Comparison of ENCODE assay signal across 1 cellular context in the genomic region with DNA sequence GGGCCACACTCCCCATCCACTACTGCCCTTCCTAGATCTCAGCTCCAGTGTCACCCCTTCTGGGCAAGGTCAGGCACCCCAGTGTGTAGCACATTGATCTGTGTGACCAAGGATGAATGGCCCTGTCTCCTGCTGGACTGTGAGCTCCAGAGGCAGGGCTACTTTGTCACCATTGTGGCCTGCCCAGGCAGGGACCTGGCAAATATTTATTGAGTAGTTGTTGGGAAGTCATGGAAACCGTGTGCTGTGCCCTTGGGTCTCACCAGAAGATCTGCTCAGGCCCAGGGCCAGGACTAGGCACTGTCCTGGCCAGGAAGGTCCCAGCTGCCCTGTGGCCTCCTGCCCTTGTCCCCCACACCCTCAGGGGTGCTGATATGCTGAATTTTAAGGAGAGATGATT.
TF ChIP-seq lines count a peak whose summit lies in the region.

No MANE protein-coding gene starts in this region.

TF ChIP-seq in HepG2, 621 proteins besides CTCF, POLR2A, EP300 and RAD21 (continued from another document and continues in another):
- TF ChIP-seq, protein P1, sequence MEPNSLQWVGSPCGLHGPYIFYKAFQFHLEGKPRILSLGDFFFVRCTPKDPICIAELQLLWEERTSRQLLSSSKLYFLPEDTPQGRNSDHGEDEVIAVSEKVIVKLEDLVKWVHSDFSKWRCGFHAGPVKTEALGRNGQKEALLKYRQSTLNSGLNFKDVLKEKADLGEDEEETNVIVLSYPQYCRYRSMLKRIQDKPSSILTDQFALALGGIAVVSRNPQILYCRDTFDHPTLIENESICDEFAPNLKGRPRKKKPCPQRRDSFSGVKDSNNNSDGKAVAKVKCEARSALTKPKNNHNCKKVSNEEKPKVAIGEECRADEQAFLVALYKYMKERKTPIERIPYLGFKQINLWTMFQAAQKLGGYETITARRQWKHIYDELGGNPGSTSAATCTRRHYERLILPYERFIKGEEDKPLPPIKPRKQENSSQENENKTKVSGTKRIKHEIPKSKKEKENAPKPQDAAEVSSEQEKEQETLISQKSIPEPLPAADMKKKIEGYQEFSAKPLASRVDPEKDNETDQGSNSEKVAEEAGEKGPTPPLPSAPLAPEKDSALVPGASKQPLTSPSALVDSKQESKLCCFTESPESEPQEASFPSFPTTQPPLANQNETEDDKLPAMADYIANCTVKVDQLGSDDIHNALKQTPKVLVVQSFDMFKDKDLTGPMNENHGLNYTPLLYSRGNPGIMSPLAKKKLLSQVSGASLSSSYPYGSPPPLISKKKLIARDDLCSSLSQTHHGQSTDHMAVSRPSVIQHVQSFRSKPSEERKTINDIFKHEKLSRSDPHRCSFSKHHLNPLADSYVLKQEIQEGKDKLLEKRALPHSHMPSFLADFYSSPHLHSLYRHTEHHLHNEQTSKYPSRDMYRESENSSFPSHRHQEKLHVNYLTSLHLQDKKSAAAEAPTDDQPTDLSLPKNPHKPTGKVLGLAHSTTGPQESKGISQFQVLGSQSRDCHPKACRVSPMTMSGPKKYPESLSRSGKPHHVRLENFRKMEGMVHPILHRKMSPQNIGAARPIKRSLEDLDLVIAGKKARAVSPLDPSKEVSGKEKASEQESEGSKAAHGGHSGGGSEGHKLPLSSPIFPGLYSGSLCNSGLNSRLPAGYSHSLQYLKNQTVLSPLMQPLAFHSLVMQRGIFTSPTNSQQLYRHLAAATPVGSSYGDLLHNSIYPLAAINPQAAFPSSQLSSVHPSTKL (CRISPR knock-in tag; IDR thresholded peaks at IDR 0.05), result peak; percentile 66
- no peak for TF ChIP-seq CBX2 (IDR thresholded peaks at IDR 0.05; ENCODE audit: low read depth, low read length)
- TF ChIP-seq CBX2 (CRISPR knock-in tag; IDR thresholded peaks at IDR 0.05; ENCODE audit: low read depth), result no peak
- TF ChIP-seq THYN1 (CRISPR knock-in tag; IDR thresholded peaks at IDR 0.05; ENCODE audit: borderline replicate concordance, low read depth), result no peak
- no peak for TF ChIP-seq RNF2 (conservative IDR thresholded peaks at IDR 0.05; ENCODE audit: low read depth)
- TF ChIP-seq, protein P2, sequence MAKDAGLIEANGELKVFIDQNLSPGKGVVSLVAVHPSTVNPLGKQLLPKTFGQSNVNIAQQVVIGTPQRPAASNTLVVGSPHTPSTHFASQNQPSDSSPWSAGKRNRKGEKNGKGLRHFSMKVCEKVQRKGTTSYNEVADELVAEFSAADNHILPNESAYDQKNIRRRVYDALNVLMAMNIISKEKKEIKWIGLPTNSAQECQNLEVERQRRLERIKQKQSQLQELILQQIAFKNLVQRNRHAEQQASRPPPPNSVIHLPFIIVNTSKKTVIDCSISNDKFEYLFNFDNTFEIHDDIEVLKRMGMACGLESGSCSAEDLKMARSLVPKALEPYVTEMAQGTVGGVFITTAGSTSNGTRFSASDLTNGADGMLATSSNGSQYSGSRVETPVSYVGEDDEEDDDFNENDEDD (CRISPR knock-in tag; IDR thresholded peaks at IDR 0.05; ENCODE audit: borderline replicate concordance), result no peak
- no peak for TF ChIP-seq REXO4 (CRISPR knock-in tag; IDR thresholded peaks at IDR 0.05; ENCODE audit: borderline replicate concordance)
- TF ChIP-seq, protein P3, sequence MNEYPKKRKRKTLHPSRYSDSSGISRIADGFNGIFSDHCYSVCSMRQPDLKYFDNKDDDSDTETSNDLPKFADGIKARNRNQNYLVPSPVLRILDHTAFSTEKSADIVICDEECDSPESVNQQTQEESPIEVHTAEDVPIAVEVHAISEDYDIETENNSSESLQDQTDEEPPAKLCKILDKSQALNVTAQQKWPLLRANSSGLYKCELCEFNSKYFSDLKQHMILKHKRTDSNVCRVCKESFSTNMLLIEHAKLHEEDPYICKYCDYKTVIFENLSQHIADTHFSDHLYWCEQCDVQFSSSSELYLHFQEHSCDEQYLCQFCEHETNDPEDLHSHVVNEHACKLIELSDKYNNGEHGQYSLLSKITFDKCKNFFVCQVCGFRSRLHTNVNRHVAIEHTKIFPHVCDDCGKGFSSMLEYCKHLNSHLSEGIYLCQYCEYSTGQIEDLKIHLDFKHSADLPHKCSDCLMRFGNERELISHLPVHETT (CRISPR knock-in tag; conservative IDR thresholded peaks at IDR 0.05), result no peak
- TF ChIP-seq ZNF335 (CRISPR knock-in tag; IDR thresholded peaks at IDR 0.05), result no peak
- no peak for TF ChIP-seq ZNF138 (CRISPR knock-in tag; IDR thresholded peaks at IDR 0.05; ENCODE audit: low read depth)
- TF ChIP-seq, protein P4, sequence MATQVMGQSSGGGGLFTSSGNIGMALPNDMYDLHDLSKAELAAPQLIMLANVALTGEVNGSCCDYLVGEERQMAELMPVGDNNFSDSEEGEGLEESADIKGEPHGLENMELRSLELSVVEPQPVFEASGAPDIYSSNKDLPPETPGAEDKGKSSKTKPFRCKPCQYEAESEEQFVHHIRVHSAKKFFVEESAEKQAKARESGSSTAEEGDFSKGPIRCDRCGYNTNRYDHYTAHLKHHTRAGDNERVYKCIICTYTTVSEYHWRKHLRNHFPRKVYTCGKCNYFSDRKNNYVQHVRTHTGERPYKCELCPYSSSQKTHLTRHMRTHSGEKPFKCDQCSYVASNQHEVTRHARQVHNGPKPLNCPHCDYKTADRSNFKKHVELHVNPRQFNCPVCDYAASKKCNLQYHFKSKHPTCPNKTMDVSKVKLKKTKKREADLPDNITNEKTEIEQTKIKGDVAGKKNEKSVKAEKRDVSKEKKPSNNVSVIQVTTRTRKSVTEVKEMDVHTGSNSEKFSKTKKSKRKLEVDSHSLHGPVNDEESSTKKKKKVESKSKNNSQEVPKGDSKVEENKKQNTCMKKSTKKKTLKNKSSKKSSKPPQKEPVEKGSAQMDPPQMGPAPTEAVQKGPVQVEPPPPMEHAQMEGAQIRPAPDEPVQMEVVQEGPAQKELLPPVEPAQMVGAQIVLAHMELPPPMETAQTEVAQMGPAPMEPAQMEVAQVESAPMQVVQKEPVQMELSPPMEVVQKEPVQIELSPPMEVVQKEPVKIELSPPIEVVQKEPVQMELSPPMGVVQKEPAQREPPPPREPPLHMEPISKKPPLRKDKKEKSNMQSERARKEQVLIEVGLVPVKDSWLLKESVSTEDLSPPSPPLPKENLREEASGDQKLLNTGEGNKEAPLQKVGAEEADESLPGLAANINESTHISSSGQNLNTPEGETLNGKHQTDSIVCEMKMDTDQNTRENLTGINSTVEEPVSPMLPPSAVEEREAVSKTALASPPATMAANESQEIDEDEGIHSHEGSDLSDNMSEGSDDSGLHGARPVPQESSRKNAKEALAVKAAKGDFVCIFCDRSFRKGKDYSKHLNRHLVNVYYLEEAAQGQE (IDR thresholded peaks at IDR 0.05; ENCODE audit: borderline replicate concordance in 1 of 2, low read depth in 1 of 2, low read length in 2 of 2), result no peak
- TF ChIP-seq, protein P5, sequence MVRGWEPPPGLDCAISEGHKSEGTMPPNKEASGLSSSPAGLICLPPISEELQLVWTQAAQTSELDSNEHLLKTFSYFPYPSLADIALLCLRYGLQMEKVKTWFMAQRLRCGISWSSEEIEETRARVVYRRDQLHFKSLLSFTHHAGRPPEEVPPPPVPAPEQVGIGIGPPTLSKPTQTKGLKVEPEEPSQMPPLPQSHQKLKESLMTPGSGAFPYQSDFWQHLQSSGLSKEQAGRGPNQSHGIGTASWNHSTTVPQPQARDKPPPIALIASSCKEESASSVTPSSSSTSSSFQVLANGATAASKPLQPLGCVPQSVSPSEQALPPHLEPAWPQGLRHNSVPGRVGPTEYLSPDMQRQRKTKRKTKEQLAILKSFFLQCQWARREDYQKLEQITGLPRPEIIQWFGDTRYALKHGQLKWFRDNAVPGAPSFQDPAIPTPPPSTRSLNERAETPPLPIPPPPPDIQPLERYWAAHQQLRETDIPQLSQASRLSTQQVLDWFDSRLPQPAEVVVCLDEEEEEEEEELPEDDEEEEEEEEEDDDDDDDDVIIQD (CRISPR knock-in tag; IDR thresholded peaks at IDR 0.05; ENCODE audit: low read depth), result no peak
- no peak for TF ChIP-seq SUZ12 (IDR thresholded peaks at IDR 0.05; ENCODE audit: low read depth, low read length)
- TF ChIP-seq, protein P6, sequence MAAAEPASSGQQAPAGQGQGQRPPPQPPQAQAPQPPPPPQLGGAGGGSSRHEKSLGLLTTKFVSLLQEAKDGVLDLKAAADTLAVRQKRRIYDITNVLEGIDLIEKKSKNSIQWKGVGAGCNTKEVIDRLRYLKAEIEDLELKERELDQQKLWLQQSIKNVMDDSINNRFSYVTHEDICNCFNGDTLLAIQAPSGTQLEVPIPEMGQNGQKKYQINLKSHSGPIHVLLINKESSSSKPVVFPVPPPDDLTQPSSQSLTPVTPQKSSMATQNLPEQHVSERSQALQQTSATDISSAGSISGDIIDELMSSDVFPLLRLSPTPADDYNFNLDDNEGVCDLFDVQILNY (CRISPR knock-in tag; conservative IDR thresholded peaks at IDR 0.05), result no peak
- TF ChIP-seq, protein P7, sequence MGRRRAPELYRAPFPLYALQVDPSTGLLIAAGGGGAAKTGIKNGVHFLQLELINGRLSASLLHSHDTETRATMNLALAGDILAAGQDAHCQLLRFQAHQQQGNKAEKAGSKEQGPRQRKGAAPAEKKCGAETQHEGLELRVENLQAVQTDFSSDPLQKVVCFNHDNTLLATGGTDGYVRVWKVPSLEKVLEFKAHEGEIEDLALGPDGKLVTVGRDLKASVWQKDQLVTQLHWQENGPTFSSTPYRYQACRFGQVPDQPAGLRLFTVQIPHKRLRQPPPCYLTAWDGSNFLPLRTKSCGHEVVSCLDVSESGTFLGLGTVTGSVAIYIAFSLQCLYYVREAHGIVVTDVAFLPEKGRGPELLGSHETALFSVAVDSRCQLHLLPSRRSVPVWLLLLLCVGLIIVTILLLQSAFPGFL (CRISPR knock-in tag; IDR thresholded peaks at IDR 0.05), result no peak
- TF ChIP-seq ZNF337 (CRISPR knock-in tag; IDR thresholded peaks at IDR 0.05; ENCODE audit: borderline replicate concordance, low read depth), result peak; percentile 50; the same call in 1 of the 2 replicates
- TF ChIP-seq DMAP1 (CRISPR knock-in tag; IDR thresholded peaks at IDR 0.05), result no peak
- TF ChIP-seq KDM3A (CRISPR knock-in tag; IDR thresholded peaks at IDR 0.05; ENCODE audit: low read depth), result no peak
- no peak for TF ChIP-seq HOXA7 (CRISPR knock-in tag; IDR thresholded peaks at IDR 0.05)
- TF ChIP-seq, protein P8, sequence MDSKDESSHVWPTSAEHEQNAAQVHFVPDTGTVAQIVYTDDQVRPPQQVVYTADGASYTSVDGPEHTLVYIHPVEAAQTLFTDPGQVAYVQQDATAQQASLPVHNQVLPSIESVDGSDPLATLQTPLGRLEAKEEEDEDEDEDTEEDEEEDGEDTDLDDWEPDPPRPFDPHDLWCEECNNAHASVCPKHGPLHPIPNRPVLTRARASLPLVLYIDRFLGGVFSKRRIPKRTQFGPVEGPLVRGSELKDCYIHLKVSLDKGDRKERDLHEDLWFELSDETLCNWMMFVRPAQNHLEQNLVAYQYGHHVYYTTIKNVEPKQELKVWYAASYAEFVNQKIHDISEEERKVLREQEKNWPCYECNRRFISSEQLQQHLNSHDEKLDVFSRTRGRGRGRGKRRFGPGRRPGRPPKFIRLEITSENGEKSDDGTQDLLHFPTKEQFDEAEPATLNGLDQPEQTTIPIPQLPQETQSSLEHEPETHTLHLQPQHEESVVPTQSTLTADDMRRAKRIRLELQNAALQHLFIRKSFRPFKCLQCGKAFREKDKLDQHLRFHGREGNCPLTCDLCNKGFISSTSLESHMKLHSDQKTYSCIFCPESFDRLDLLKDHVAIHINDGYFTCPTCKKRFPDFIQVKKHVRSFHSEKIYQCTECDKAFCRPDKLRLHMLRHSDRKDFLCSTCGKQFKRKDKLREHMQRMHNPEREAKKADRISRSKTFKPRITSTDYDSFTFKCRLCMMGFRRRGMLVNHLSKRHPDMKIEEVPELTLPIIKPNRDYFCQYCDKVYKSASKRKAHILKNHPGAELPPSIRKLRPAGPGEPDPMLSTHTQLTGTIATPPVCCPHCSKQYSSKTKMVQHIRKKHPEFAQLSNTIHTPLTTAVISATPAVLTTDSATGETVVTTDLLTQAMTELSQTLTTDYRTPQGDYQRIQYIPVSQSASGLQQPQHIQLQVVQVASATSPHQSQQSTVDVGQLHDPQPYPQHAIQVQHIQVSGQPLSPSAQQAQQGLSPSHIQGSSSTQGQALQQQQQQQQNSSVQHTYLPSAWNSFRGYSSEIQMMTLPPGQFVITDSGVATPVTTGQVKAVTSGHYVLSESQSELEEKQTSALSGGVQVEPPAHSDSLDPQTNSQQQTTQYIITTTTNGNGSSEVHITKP (CRISPR knock-in tag; IDR thresholded peaks at IDR 0.05; ENCODE audit: low read depth), result no peak
- TF ChIP-seq, protein P9, sequence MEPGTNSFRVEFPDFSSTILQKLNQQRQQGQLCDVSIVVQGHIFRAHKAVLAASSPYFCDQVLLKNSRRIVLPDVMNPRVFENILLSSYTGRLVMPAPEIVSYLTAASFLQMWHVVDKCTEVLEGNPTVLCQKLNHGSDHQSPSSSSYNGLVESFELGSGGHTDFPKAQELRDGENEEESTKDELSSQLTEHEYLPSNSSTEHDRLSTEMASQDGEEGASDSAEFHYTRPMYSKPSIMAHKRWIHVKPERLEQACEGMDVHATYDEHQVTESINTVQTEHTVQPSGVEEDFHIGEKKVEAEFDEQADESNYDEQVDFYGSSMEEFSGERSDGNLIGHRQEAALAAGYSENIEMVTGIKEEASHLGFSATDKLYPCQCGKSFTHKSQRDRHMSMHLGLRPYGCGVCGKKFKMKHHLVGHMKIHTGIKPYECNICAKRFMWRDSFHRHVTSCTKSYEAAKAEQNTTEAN (CRISPR knock-in tag; conservative IDR thresholded peaks at IDR 0.05), result no peak
- TF ChIP-seq ATM (IDR thresholded peaks at IDR 0.05; ENCODE audit: borderline replicate concordance), result no peak
- no peak for TF ChIP-seq ZNF552 (CRISPR knock-in tag; IDR thresholded peaks at IDR 0.05; ENCODE audit: borderline replicate concordance)
- TF ChIP-seq, protein P10, sequence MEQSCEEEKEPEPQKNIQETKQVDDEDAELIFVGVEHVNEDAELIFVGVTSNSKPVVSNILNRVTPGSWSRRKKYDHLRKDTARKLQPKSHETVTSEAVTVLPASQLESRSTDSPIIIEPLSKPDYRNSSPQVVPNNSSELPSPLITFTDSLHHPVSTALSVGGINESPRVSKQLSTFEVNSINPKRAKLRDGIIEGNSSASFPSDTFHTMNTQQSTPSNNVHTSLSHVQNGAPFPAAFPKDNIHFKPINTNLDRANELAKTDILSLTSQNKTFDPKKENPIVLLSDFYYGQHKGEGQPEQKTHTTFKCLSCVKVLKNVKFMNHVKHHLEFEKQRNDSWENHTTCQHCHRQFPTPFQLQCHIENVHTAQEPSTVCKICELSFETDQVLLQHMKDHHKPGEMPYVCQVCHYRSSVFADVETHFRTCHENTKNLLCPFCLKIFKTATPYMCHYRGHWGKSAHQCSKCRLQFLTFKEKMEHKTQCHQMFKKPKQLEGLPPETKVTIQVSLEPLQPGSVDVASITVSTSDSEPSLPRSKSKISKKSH (CRISPR knock-in tag; IDR thresholded peaks at IDR 0.05; ENCODE audit: borderline replicate concordance), result no peak
- TF ChIP-seq, protein P11, sequence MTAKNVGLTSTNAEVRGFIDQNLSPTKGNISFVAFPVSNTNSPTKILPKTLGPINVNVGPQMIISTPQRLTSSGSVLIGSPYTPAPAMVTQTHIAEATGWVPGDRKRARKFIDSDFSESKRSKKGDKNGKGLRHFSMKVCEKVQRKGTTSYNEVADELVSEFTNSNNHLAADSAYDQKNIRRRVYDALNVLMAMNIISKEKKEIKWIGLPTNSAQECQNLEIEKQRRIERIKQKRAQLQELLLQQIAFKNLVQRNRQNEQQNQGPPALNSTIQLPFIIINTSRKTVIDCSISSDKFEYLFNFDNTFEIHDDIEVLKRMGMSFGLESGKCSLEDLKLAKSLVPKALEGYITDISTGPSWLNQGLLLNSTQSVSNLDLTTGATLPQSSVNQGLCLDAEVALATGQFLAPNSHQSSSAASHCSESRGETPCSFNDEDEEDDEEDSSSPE (CRISPR knock-in tag; IDR thresholded peaks at IDR 0.05), result no peak
- no peak for TF ChIP-seq ZNF484 (CRISPR knock-in tag; IDR thresholded peaks at IDR 0.05; ENCODE audit: borderline replicate concordance, low read depth)
